Comparison of ENCODE assay signal across 13 cellular contexts in genomic region chr3:125050486-125051172, GRCh38. TPM values are rescaled to one million over a fixed set of nuclear protein-coding genes. Genes with fewer than 3 reads are reported as not detected.
DNase-seq lines count a peak whose midpoint lies in the region; ATAC-seq and TF ChIP-seq lines count a peak whose summit lies in the region.
"Had no signal": no experiment of that assay in that cellular context is flagged by ENCODE, and none has a peak within 500 bp of the region (broad histone marks: within the 10 kb centered on the region; RNA-seq: fewer than 3 reads in every experiment).

No MANE protein-coding gene starts in this region.

- no peak overlapping the region for H2AFZ ChIP-seq in Loucy (ENCODE audit: low read length)

- no peaks in the 10 kb centered on the region for H3K27me3 ChIP-seq in CD8-positive, alpha-beta memory T cell (ENCODE audit: insufficient read depth, low read length, poor library complexity, severe bottlenecking)
- H3K27me3 ChIP-seq in Loucy (ENCODE audit: insufficient read depth, low read length, poor library complexity, severe bottlenecking): no peaks in the 10 kb centered on the region
- H3K27me3 ChIP-seq in naive thymus-derived CD4-positive, alpha-beta T cell (ENCODE audit: control insufficient read depth in 2 of 2, insufficient read depth in 2 of 2, low read length in 2 of 2): no peaks in the 10 kb centered on the region
- H3K27me3 ChIP-seq: brain microvascular endothelial cell had no signal

- H3K9me3 ChIP-seq in CD8-positive, alpha-beta memory T cell (ENCODE audit: low read length): no peaks in the 10 kb centered on the region
- H3K9me3 ChIP-seq in Loucy (ENCODE audit: insufficient read depth, low read depth, low read length): no peaks in the 10 kb centered on the region
- no peaks in the 10 kb centered on the region for H3K9me3 ChIP-seq in naive thymus-derived CD4-positive, alpha-beta T cell (ENCODE audit: control insufficient read depth in 2 of 3, low read length in 3 of 3)

- no peak overlapping the region for H3K9ac ChIP-seq in Loucy (ENCODE audit: low read depth, low read length, poor library complexity, severe bottlenecking)
- H3K9ac ChIP-seq: KMS-11 had no signal

- CTCF ChIA-PET in CD8-positive, alpha-beta memory T cell (lab: Charles Lee): no interaction called here
- CTCF ChIA-PET in naive thymus-derived CD4-positive, alpha-beta T cell (lab: Charles Lee): interaction anchor here (0.7 kb wide), 1 partner anchor 390 kb away, joined by 3 read pairs; no protein-coding TSS in a partner anchor

- H3K4me3 ChIP-seq in CD8-positive, alpha-beta memory T cell (ENCODE audit: low read length): no peak overlapping the region
- peak overlapping the region; percentile 81 for H3K4me3 ChIP-seq in Loucy (ENCODE audit: low read length, poor library complexity, severe bottlenecking)
- H3K4me3 ChIP-seq in naive thymus-derived CD4-positive, alpha-beta T cell (ENCODE audit: low read length): no peak overlapping the region

- peak overlapping the region; percentile 84 for H3K4me2 ChIP-seq in Loucy (ENCODE audit: low read depth, low read length, poor library complexity, severe bottlenecking)
- H3K4me2 ChIP-seq: KMS-11 had no signal

- peak overlapping the region; percentile 55 to 99 (median 94) for H3K27ac Mint-ChIP-seq in CD8-positive, alpha-beta memory T cell
- H3K27ac Mint-ChIP-seq in activated naive CD8-positive, alpha-beta T cell treated with anti-CD3 and anti-CD28 coated beads, Interleukin-2, amount 50 U/mL, for 24 hours: peak overlapping the region; percentile 5
- peak overlapping the region in 8 of 9 donors; percentile 83 to 99 (median 92) for H3K27ac Mint-ChIP-seq in naive thymus-derived CD4-positive, alpha-beta T cell
- H3K27ac Mint-ChIP-seq in activated naive CD4-positive, alpha-beta T cell treated with anti-CD3 and anti-CD28 coated beads, Interleukin-2, amount 50 U/mL, for 72 hours: no peak overlapping the region
- H3K27ac Mint-ChIP-seq: nephron progenitor cell had no signal

- TF ChIP-seq CTCF in Loucy (conservative IDR thresholded peaks at IDR 0.05; ENCODE audit: low read length): peak; percentile 35

- POLR2A ChIA-PET in CD8-positive, alpha-beta memory T cell (lab: Charles Lee): no interaction called here
- POLR2A ChIA-PET in naive thymus-derived CD4-positive, alpha-beta T cell (lab: Charles Lee): no interaction called here

- H3K9me3 Mint-ChIP-seq in CD8-positive, alpha-beta memory T cell: no peaks in the 10 kb centered on the region
- H3K9me3 Mint-ChIP-seq in activated naive CD8-positive, alpha-beta T cell treated with anti-CD3 and anti-CD28 coated beads, Interleukin-2, amount 50 U/mL, for 24 hours: no peaks in the 10 kb centered on the region
- H3K9me3 Mint-ChIP-seq in naive thymus-derived CD4-positive, alpha-beta T cell: no peaks in the 10 kb centered on the region
- H3K9me3 Mint-ChIP-seq in activated naive CD4-positive, alpha-beta T cell treated with anti-CD3 and anti-CD28 coated beads, Interleukin-2, amount 50 U/mL, for 72 hours: no peaks in the 10 kb centered on the region
- H3K9me3 Mint-ChIP-seq: nephron progenitor cell had no signal

- peaks cover 4% of the 10 kb centered on the region for H3K36me3 ChIP-seq in CD8-positive, alpha-beta memory T cell (ENCODE audit: insufficient read depth, low read length)
- H3K36me3 ChIP-seq in Loucy (ENCODE audit: insufficient read depth, low read length): no peaks in the 10 kb centered on the region
- no peaks in the 10 kb centered on the region for H3K36me3 ChIP-seq in naive thymus-derived CD4-positive, alpha-beta T cell (ENCODE audit: control insufficient read depth in 2 of 3, insufficient read depth in 3 of 3, low read length in 3 of 3)

- H3F3A ChIP-seq in Loucy (ENCODE audit: low read depth): peaks cover 16% of the 10 kb centered on the region

- peak overlapping the region in 3 of 7 donors; percentile 28 to 94 (median 41) for H3K4me3 Mint-ChIP-seq in CD8-positive, alpha-beta memory T cell
- no peak overlapping the region for H3K4me3 Mint-ChIP-seq in activated naive CD8-positive, alpha-beta T cell treated with anti-CD3 and anti-CD28 coated beads, Interleukin-2, amount 50 U/mL, for 24 hours
- H3K4me3 Mint-ChIP-seq in naive thymus-derived CD4-positive, alpha-beta T cell: peak overlapping the region in 7 of 10 donors; percentile 13 to 99 (median 47)
- H3K4me3 Mint-ChIP-seq: nephron progenitor cell had no signal

- H3K27ac ChIP-seq in CD8-positive, alpha-beta memory T cell (ENCODE audit: low read depth, low read length): no peak overlapping the region
- peak overlapping the region; percentile 89 for H3K27ac ChIP-seq in naive thymus-derived CD4-positive, alpha-beta T cell (ENCODE audit: low read depth, low read length)
- H3K27ac ChIP-seq: KMS-11 had no signal

- H3K9me2 ChIP-seq in Loucy (replicated peaks; ENCODE audit: low read depth, low read length): no peaks in the 10 kb centered on the region

- H3K27me3 Mint-ChIP-seq in CD8-positive, alpha-beta memory T cell: no peaks in the 10 kb centered on the region
- H3K27me3 Mint-ChIP-seq in activated naive CD8-positive, alpha-beta T cell treated with anti-CD3 and anti-CD28 coated beads, Interleukin-2, amount 50 U/mL, for 24 hours: no peaks in the 10 kb centered on the region
- H3K27me3 Mint-ChIP-seq in naive thymus-derived CD4-positive, alpha-beta T cell: no peaks in the 10 kb centered on the region
- H3K27me3 Mint-ChIP-seq: activated CD8-positive, alpha-beta memory T cell treated with anti-CD3 and anti-CD28 coated beads, Interleukin-2, amount 10 ng/mL, durations not matched to agents 7 days and 5 days had no signal

- intact Hi-C loops in naive thymus-derived CD4-positive, alpha-beta T cell (cut with micrococcal nuclease): loop anchor here (5.0 to 10.0 kb wide), 11 partner anchors 77 to 1466 kb away; partner anchors contain the start of genes UMPS (in 2 of the 2), HACD2 (in 1 of the 2), KLF15 (in 1 of the 2) and SLC12A8 (in 1 of the 2)

- H4K20me1 ChIP-seq in Loucy (ENCODE audit: insufficient read depth, low read length, poor library complexity, severe bottlenecking): peaks cover 17% of the 10 kb centered on the region

- no peak for ATAC-seq in activated naive CD8-positive, alpha-beta T cell treated with anti-CD3 and anti-CD28 coated beads, Interleukin-2, amount 50 U/mL, for 24 hours
- ATAC-seq in naive thymus-derived CD4-positive, alpha-beta T cell: no peak
- ATAC-seq in activated naive CD4-positive, alpha-beta T cell treated with anti-CD3 and anti-CD28 coated beads, Interleukin-2, amount 50 U/mL, for 72 hours: no peak
- no peak for ATAC-seq in HG03460 (IDR thresholded peaks at IDR 0.05; ENCODE audit: unreplicated experiment)
- ATAC-seq: activated CD8-positive, alpha-beta memory T cell treated with anti-CD3 and anti-CD28 coated beads, Interleukin-2, amount 10 ng/mL, durations not matched to agents 7 days and 5 days had no signal

- peaks cover 28% of the 10 kb centered on the region; the same call in 1 of the 2 replicates for H3K79me2 ChIP-seq in Loucy (ENCODE audit: insufficient read depth, low read length)

- H3K4me1 ChIP-seq in CD8-positive, alpha-beta memory T cell (ENCODE audit: insufficient read depth, low read length): peaks cover 47% of the 10 kb centered on the region
- peaks cover 39% of the 10 kb centered on the region for H3K4me1 ChIP-seq in Loucy (ENCODE audit: insufficient read depth, low read length, poor library complexity, severe bottlenecking)
- H3K4me1 ChIP-seq in naive thymus-derived CD4-positive, alpha-beta T cell (ENCODE audit: control insufficient read depth in 2 of 2, insufficient read depth in 2 of 2, low read length in 2 of 2): peaks cover 39 to 40% of the 10 kb centered on the region in 2 donors

- peaks cover 0 to 16% (median 8%) of the 10 kb centered on the region in 3 donors for H3K36me3 Mint-ChIP-seq in CD8-positive, alpha-beta memory T cell
- H3K36me3 Mint-ChIP-seq in activated naive CD8-positive, alpha-beta T cell treated with anti-CD3 and anti-CD28 coated beads, Interleukin-2, amount 50 U/mL, for 24 hours (ENCODE audit: low read depth): peaks cover 11% of the 10 kb centered on the region
- peaks cover 4 to 42% (median 11%) of the 10 kb centered on the region in 5 donors for H3K36me3 Mint-ChIP-seq in naive thymus-derived CD4-positive, alpha-beta T cell
- peaks cover 18 to 19% of the 10 kb centered on the region in 2 donors for H3K36me3 Mint-ChIP-seq in activated naive CD4-positive, alpha-beta T cell treated with anti-CD3 and anti-CD28 coated beads, Interleukin-2, amount 50 U/mL, for 72 hours

- DNase-seq in CD8-positive, alpha-beta memory T cell: no peak
- no peak for DNase-seq in activated naive CD8-positive, alpha-beta T cell treated with anti-CD3 and anti-CD28 coated beads, Interleukin-2, amount 50 U/mL, for 24 hours
- DNase-seq in naive thymus-derived CD4-positive, alpha-beta T cell: no peak
- DNase-seq in activated naive CD4-positive, alpha-beta T cell treated with anti-CD3 and anti-CD28 coated beads, Interleukin-2, amount 50 U/mL, for 72 hours (ENCODE audit: low spot score in 2 of 2): no peak
- DNase-seq in SKM-1 treated with dmso at 0.1 percent for 144 hours (lab: John Stamatoyannopoulos, UW; ENCODE audit: unreplicated experiment) (no peak), NCI-H1048 (lab: John Stamatoyannopoulos, UW) (no peak)
- DNase-seq: activated CD8-positive, alpha-beta memory T cell treated with anti-CD3 and anti-CD28 coated beads, Interleukin-2, amount 10 ng/mL, durations not matched to agents 7 days and 5 days; brain microvascular endothelial cell; nephron progenitor cell; stimulated activated CD4-positive, alpha-beta T cell treated with anti-CD3 and anti-CD28 coated beads, Interleukin-12 subunit alpha, Interleukin-12 subunit beta, amount 100 ng/mL, for 4 hours had no signal

- H3K4me1 Mint-ChIP-seq in CD8-positive, alpha-beta memory T cell: peaks cover 70 to 77% (median 75%) of the 10 kb centered on the region in 3 donors
- H3K4me1 Mint-ChIP-seq in activated naive CD8-positive, alpha-beta T cell treated with anti-CD3 and anti-CD28 coated beads, Interleukin-2, amount 50 U/mL, for 24 hours: peaks cover 51% of the 10 kb centered on the region
- H3K4me1 Mint-ChIP-seq in naive thymus-derived CD4-positive, alpha-beta T cell: peaks cover 56 to 74% (median 70%) of the 10 kb centered on the region in 7 donors

RNA-seq across cellular contexts. Expression of gene HEG1, which starts 5.2 kb away (rescaled TPM):
- 10 to 100 TPM; 20.9 to 21.3 TPM for total RNA-seq in CD8-positive, alpha-beta memory T cell
- 6.3 TPM for polyA plus RNA-seq in CD8-positive, alpha-beta memory T cell
- 10 to 100 TPM; 16.9 to 45.4 (median 20.0) TPM for total RNA-seq in naive thymus-derived CD4-positive, alpha-beta T cell
- polyA plus RNA-seq in naive thymus-derived CD4-positive, alpha-beta T cell: 1 to 10 TPM; 2.1 to 5.4 TPM
- total RNA-seq in activated naive CD4-positive, alpha-beta T cell treated with anti-CD3 and anti-CD28 coated beads, Interleukin-2, amount 50 U/mL, for 72 hours: 10 to 100 TPM in 1 of 2 donors, 1 to 10 TPM in 1; 9.8 to 13.9 TPM

Comparison
In these comparisons a context has a peak if more than half of its experiments do, and no peak if none do; other contexts are left out.
1. H3K27ac Mint-ChIP-seq: peak in CD8-positive, alpha-beta memory T cell (8 of 8), activated naive CD8-positive, alpha-beta T cell treated with anti-CD3 and anti-CD28 coated beads, Interleukin-2, amount 50 U/mL, for 24 hours (single experiment) and naive thymus-derived CD4-positive, alpha-beta T cell (8 of 9); none in activated naive CD4-positive, alpha-beta T cell treated with anti-CD3 and anti-CD28 coated beads, Interleukin-2, amount 50 U/mL, for 72 hours (0 of 2).